ENCODE assay signal across 8 cellular contexts in the genomic region with DNA sequence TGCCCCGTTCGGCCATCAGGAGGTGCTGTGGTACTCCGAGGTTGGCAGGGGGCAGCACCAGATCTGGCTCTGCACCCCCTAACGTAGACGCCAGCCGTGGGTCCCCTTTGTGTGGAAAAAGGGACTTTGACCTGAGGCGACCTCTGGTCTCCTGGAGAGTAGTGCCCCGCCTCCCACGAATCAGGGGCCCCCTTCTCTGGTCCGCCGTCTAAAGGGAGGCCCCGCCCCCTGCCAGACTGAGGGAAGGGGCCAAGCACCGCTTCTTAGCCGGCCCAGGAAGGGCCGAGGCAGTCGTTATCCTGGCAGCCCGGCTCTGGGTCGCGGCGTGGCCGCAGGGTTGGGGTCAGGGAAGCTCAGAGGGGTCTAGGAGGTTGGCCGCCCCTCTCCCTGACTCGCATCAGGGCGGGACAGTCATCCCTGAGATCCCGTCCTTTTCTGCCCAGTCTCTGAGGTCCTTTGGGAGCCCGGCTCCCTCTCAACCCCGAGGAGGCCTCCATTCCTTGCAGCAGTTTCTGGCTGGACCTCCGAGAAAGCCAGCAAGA. TPM values are rescaled to one million over a fixed set of nuclear protein-coding genes. Genes with fewer than 3 reads are reported as not detected.
DNase-seq lines count a peak whose midpoint lies in the region; ATAC-seq and TF ChIP-seq lines count a peak whose summit lies in the region.

No MANE protein-coding gene starts in this region.

- no peaks in the 10 kb centered on the region for H3K36me3 ChIP-seq in smooth muscle cell (ENCODE audit: low read depth)

- peak overlapping the region; percentile 23 for H3K27ac Mint-ChIP-seq in activated CD4-positive, alpha-beta memory T cell treated with anti-CD3 and anti-CD28 coated beads for 36 hours

- H4K20me1 ChIP-seq in smooth muscle cell (ENCODE audit: low read depth) = peaks cover 11% of the 10 kb centered on the region

- H3K4me3 ChIP-seq in AG04450 (ENCODE audit: low read depth, low read length) (peak overlapping the region; percentile 83), right cardiac atrium (ENCODE audit: low read length) (peak overlapping the region; percentile 85), smooth muscle cell (peak overlapping the region; percentile 75)

- H3K9me3 Mint-ChIP-seq in activated CD4-positive, alpha-beta memory T cell treated with anti-CD3 and anti-CD28 coated beads for 36 hours = no peaks in the 10 kb centered on the region

- ATAC-seq in GM19452 (IDR thresholded peaks at IDR 0.05; ENCODE audit: unreplicated experiment) (peak; percentile 11), right cardiac atrium (peak; percentile 10 to 24)

- no peaks in the 10 kb centered on the region for H3K27me3 ChIP-seq in AG04450 (ENCODE audit: control insufficient read depth, insufficient read depth, low read length)
- H3K27me3 ChIP-seq in right cardiac atrium (ENCODE audit: control insufficient read depth, insufficient read depth) = no peaks in the 10 kb centered on the region
- H3K27me3 ChIP-seq in smooth muscle cell (ENCODE audit: low read depth) = no peaks in the 10 kb centered on the region

- DNase-seq in AG04450 (ENCODE audit: low read depth, low spot score) (no peak), right cardiac atrium (peak in 2 of 3 donors; percentile 82 to 90), smooth muscle cell (lab: John Stamatoyannopoulos, UW; ENCODE audit: unreplicated experiment) (no peak), NCI-H446 treated with DMSO at 0.1 percent for 48 hours (lab: John Stamatoyannopoulos, UW) (no peak), KG1 (lab: John Stamatoyannopoulos, UW) (no peak), GDM1 (lab: John Stamatoyannopoulos, UW) (no peak)
- no peak for DNase-seq in activated CD4-positive, alpha-beta memory T cell treated with anti-CD3 and anti-CD28 coated beads for 36 hours

- H3K4me1 ChIP-seq in right cardiac atrium (ENCODE audit: control insufficient read depth, insufficient read depth, low read length) = peaks cover 9% of the 10 kb centered on the region
- peaks cover 17% of the 10 kb centered on the region for H3K4me1 ChIP-seq in smooth muscle cell (ENCODE audit: low read depth)

- H3K36me3 Mint-ChIP-seq in activated CD4-positive, alpha-beta memory T cell treated with anti-CD3 and anti-CD28 coated beads for 36 hours = peaks cover 2% of the 10 kb centered on the region

- H3K79me2 ChIP-seq in smooth muscle cell (ENCODE audit: low read depth) = peaks cover 27% of the 10 kb centered on the region

- peaks cover 29% of the 10 kb centered on the region for H3K4me1 Mint-ChIP-seq in activated CD4-positive, alpha-beta memory T cell treated with anti-CD3 and anti-CD28 coated beads for 36 hours (ENCODE audit: low read depth)

- H3K4me2 ChIP-seq in smooth muscle cell = peak overlapping the region; percentile 88

- no peaks in the 10 kb centered on the region for H3K27me3 Mint-ChIP-seq in activated CD4-positive, alpha-beta memory T cell treated with anti-CD3 and anti-CD28 coated beads for 36 hours

- POLR2A ChIA-PET in AG04450 (lab: Yijun Ruan, JAX) = interaction anchor here (0.6 to 0.8 kb wide), 3 partner anchors 19 to 59 kb away, joined by 3 to 9 read pairs (median 3); partner anchors contain the start of genes IFRD2 and RASSF1
- POLR2A ChIA-PET in activated CD4-positive, alpha-beta memory T cell treated with anti-CD3 and anti-CD28 coated beads for 36 hours (lab: Charles Lee) = interaction anchor here (0.6 kb wide), 1 partner anchor 11 kb away, joined by 3 read pairs; no protein-coding TSS in a partner anchor

- peak overlapping the region; percentile 98 for H3K9ac ChIP-seq in smooth muscle cell (ENCODE audit: low read depth)

- peak overlapping the region; percentile 60 for H2AFZ ChIP-seq in smooth muscle cell (ENCODE audit: low read depth)

- intact Hi-C loops in activated CD4-positive, alpha-beta memory T cell treated with anti-CD3 and anti-CD28 coated beads for 36 hours (cut with micrococcal nuclease) = loop anchor here (1.0 kb wide), 2 partner anchors 15 to 23 kb away; partner anchors contain the start of genes HYAL3 and NAA80
- intact Hi-C loops in right cardiac atrium (cut with DNase I) = loop anchor here in 1 of 4 donors (5.0 kb wide), 1 partner anchor 95 kb away; no protein-coding TSS in a partner anchor

- WGBS in right cardiac atrium = 9% methylated on average over 28 of the region's 28 CpGs
- 2% methylated on average over 28 of the region's 28 CpGs for WGBS in smooth muscle cell (ENCODE audit: low lambda C conversion rate)

- peak; percentile 49 for TF ChIP-seq CTCF in AG04450 (IDR thresholded peaks at IDR 0.05; ENCODE audit: low read depth, low read length)
- TF ChIP-seq CTCF in smooth muscle cell (IDR thresholded peaks at IDR 0.05; ENCODE audit: borderline replicate concordance, insufficient read depth, poor library complexity, severe bottlenecking) = peak; percentile 49

- H3K27ac ChIP-seq in AG04450 (ENCODE audit: low read depth, low read length) (no peak overlapping the region), right cardiac atrium (ENCODE audit: low read length) (peak overlapping the region; percentile 96), smooth muscle cell (ENCODE audit: low read depth) (peak overlapping the region; percentile 95)

- H3K9me3 ChIP-seq in AG04450 (ENCODE audit: control insufficient read depth, insufficient read depth, low read length) (no peaks in the 10 kb centered on the region; the same call in 1 of the 2 replicates), right cardiac atrium (ENCODE audit: control insufficient read depth, low read length) (no peaks in the 10 kb centered on the region), smooth muscle cell (replicated peaks; ENCODE audit: low read depth) (no peaks in the 10 kb centered on the region)

- CTCF ChIA-PET in AG04450 (lab: Charles Lee) = interaction anchor here (0.6 to 1.4 kb wide), 7 partner anchors 9 to 153 kb away, joined by 3 to 5 read pairs (median 3); no protein-coding TSS in a partner anchor
- CTCF ChIA-PET in activated CD4-positive, alpha-beta memory T cell treated with anti-CD3 and anti-CD28 coated beads for 36 hours (lab: Charles Lee) = interaction anchor here (0.6 to 3.3 kb wide), 10 partner anchors 9 to 220 kb away, joined by 3 to 16 read pairs (median 4); partner anchors contain the start of genes GNAI2, HYAL3 and NAA80

- H3F3A ChIP-seq in smooth muscle cell (ENCODE audit: low read depth) = peaks cover 6% of the 10 kb centered on the region

- H3K4me3 Mint-ChIP-seq in activated CD4-positive, alpha-beta memory T cell treated with anti-CD3 and anti-CD28 coated beads for 36 hours = peak overlapping the region; percentile 77

RNA-seq across cellular contexts. Expression of gene HYAL2, which starts 0.6 kb away (rescaled TPM):
- polyA plus RNA-seq in AG04450 (2011; rRNA removed) (46.6 and 59.7 TPM in 2 replicates), right cardiac atrium (57.7 TPM), smooth muscle cell (72.8 and 83.3 TPM in 2 replicates)
- 29.2 and 44.3 TPM in 2 replicates for polyA minus RNA-seq in AG04450 (2011; rRNA and poly(A)+ RNA removed)
- total RNA-seq in activated CD4-positive, alpha-beta memory T cell treated with anti-CD3 and anti-CD28 coated beads for 36 hours = 1 to 10 TPM; 4.8 to 5.7 TPM
- total RNA-seq in right cardiac atrium (100 to 1,000 TPM in 1 of 4 donors, 10 to 100 TPM in 3; 40.9 to 114 (median 46.5) TPM), smooth muscle cell (74.7 and 88.0 TPM in 2 replicates)

RNA-seq across cellular contexts. Expression of gene TUSC2, which starts 6.1 kb away (rescaled TPM):
- polyA plus RNA-seq in AG04450 (2011; rRNA removed) = 25.3 and 28.1 TPM in 2 replicates
- polyA minus RNA-seq in AG04450 (2011; rRNA and poly(A)+ RNA removed) = 12.1 and 16.6 TPM in 2 replicates
- 10 to 100 TPM; 18.7 to 19.7 TPM for total RNA-seq in activated CD4-positive, alpha-beta memory T cell treated with anti-CD3 and anti-CD28 coated beads for 36 hours
- total RNA-seq in right cardiac atrium = 10 to 100 TPM; 28.9 to 33.0 (median 30.0) TPM
- 34.9 TPM for polyA plus RNA-seq in right cardiac atrium
- total RNA-seq in smooth muscle cell = 25.1 and 28.8 TPM in 2 replicates
- polyA plus RNA-seq in smooth muscle cell = 53.4 and 57.5 TPM in 2 replicates

RNA-seq across cellular contexts. Expression of gene HYAL1, which starts 18.5 kb away (rescaled TPM):
- polyA plus RNA-seq in AG04450 (2011; rRNA removed) (0.25 and 0.32 TPM in 2 replicates), right cardiac atrium (25.4 TPM), smooth muscle cell (1.4 TPM in 1 of 2 replicates, not detected in the other)
- 0.43 and 0.60 TPM in 2 replicates for polyA minus RNA-seq in AG04450 (2011; rRNA and poly(A)+ RNA removed)
- total RNA-seq in activated CD4-positive, alpha-beta memory T cell treated with anti-CD3 and anti-CD28 coated beads for 36 hours = under 1 TPM in 1 of 2 experiments, not detected in 1; 0.14 TPM
- total RNA-seq in right cardiac atrium (10 to 100 TPM; 17.8 to 33.7 (median 26.8) TPM), smooth muscle cell (0.54 and 1.0 TPM in 2 replicates)

RNA-seq across cellular contexts. Expression of gene RASSF1, which starts 18.7 kb away (rescaled TPM):
- polyA plus RNA-seq in AG04450 (2011; rRNA removed) (25.1 and 26.5 TPM in 2 replicates), right cardiac atrium (20.4 TPM), smooth muscle cell (58.5 and 62.2 TPM in 2 replicates)
- 10.8 and 13.7 TPM in 2 replicates for polyA minus RNA-seq in AG04450 (2011; rRNA and poly(A)+ RNA removed)
- 10 to 100 TPM; 48.8 to 52.6 TPM for total RNA-seq in activated CD4-positive, alpha-beta memory T cell treated with anti-CD3 and anti-CD28 coated beads for 36 hours
- total RNA-seq in right cardiac atrium (10 to 100 TPM; 15.6 to 19.1 (median 15.8) TPM), smooth muscle cell (25.3 and 27.6 TPM in 2 replicates)

RNA-seq across cellular contexts. Expression of gene HYAL3, which starts 22.7 kb away (rescaled TPM):
- polyA plus RNA-seq in AG04450 (2011; rRNA removed) (3.0 and 4.7 TPM in 2 replicates), right cardiac atrium (2.9 TPM), smooth muscle cell (3.7 and 6.7 TPM in 2 replicates)
- 3.1 and 4.0 TPM in 2 replicates for polyA minus RNA-seq in AG04450 (2011; rRNA and poly(A)+ RNA removed)
- 1 to 10 TPM; 2.5 to 4.0 TPM for total RNA-seq in activated CD4-positive, alpha-beta memory T cell treated with anti-CD3 and anti-CD28 coated beads for 36 hours
- total RNA-seq in right cardiac atrium (1 to 10 TPM; 1.1 to 2.4 (median 1.7) TPM), smooth muscle cell (1.6 and 2.5 TPM in 2 replicates)

Comparison
In these comparisons a context has a peak if more than half of its experiments do, and no peak if none do; other contexts are left out.
1. DNase-seq: peak in right cardiac atrium (2 of 3); none in AG04450 (single experiment), activated CD4-positive, alpha-beta memory T cell treated with anti-CD3 and anti-CD28 coated beads for 36 hours (single experiment), smooth muscle cell (single experiment), NCI-H446 treated with DMSO at 0.1 percent for 48 hours (single experiment), KG1 (single experiment) and GDM1 (single experiment).
2. RNA of gene HYAL2, which starts 0.6 kb away (total RNA-seq): 74.7 to 88.0 TPM in smooth muscle cell and 40.9 to 114 TPM in right cardiac atrium; 4.8 to 5.7 TPM in activated CD4-positive, alpha-beta memory T cell treated with anti-CD3 and anti-CD28 coated beads for 36 hours; every median in the first group is over 4 times any median in the second.
3. Peak in every context shown above with its lines, with median percentiles within 50 percentile points of each other: H3K4me3 ChIP-seq.